Comparison of ENCODE assay signal across 1 cellular context in genomic region chr9:34611811-34612787, GRCh38.
TF ChIP-seq lines count a peak whose summit lies in the region.

Gene RPP25L (minus strand): TSS chr9:34612097. CDS start chr9:34611296, 801 bp downstream.

TF ChIP-seq in GM12878, 131 proteins besides CTCF, POLR2A, EP300 and RAD21 (continued from another document):
- TF ChIP-seq CUX1 (IDR thresholded peaks at IDR 0.05; ENCODE audit: insufficient replicate concordance, low read depth, low read length) = no peak
TF ChIP-seq in GM12878: peak in this region for 22.
